ENCODE assay signal across 13 cellular contexts in genomic region chr9:93292288-93292615, GRCh38.
DNase-seq lines count a peak whose midpoint lies in the region; TF ChIP-seq lines count a peak whose summit lies in the region.
"Had no signal": no experiment of that assay in that cellular context is flagged by ENCODE, and none has a peak within 500 bp of the region (broad histone marks: within the 10 kb centered on the region; RNA-seq: fewer than 3 reads in every experiment).

No MANE protein-coding gene starts in this region.

- no peak overlapping the region for H2BK12ac ChIP-seq in neuronal stem cell (ENCODE audit: low read length)

- H2AK5ac ChIP-seq in neuronal stem cell (ENCODE audit: low read depth, low read length), result no peak overlapping the region

- POLR2A ChIA-PET in OCI-LY7 (lab: Charles Lee), result no interaction called here

- peaks cover 1% of the 10 kb centered on the region for H3K79me1 ChIP-seq in neuronal stem cell (ENCODE audit: low read depth, low read length)

- WGBS in neuronal stem cell (ENCODE audit: extremely low coverage in 2 of 2, insufficient read length in 2 of 2, insufficient replicate concordance in 1 of 2), 2 donors, result no CpG with 5 or more reads among the region's 10 CpGs
- 72 to 83% (median 77%) methylated on average over 10 of the region's 10 CpGs for WGBS in ovary, 3 donors

- H3K27me3 ChIP-seq in BLaER1 treated with 17β-estradiol and CSF1 and Interleukin-3, amounts not matched to agents 10 nM and 100 nM, result peaks cover 0 to 45% (median 0%) of the 10 kb centered on the region in 11 experiments; a peak in 7 of 22 replicates
- peaks cover 0 to 2% (median 0%) of the 10 kb centered on the region in 3 experiments for H3K27me3 ChIP-seq in neuronal stem cell (ENCODE audit: control insufficient read depth in 3 of 3, insufficient read depth in 3 of 3, low read depth in 1 of 3, low read length in 3 of 3)
- H3K27me3 ChIP-seq in ovary, result no peaks in the 10 kb centered on the region
- H3K27me3 ChIP-seq: BE2C had no signal

- CTCF ChIA-PET in OCI-LY7 (lab: Charles Lee; ENCODE audit: unreplicated experiment), result interaction anchor here (1.1 kb wide), 1 partner anchor 24 kb away, joined by 3 read pairs; no protein-coding TSS in a partner anchor

- in situ Hi-C loops in GM13976 (cut with MboI; ENCODE audit: low sequenced_read_pairs, unreplicated experiment), result no loop called here

- no peak overlapping the region for H3K27ac ChIP-seq in BLaER1 treated with 17β-estradiol and CSF1 and Interleukin-3, amounts not matched to agents 10 nM and 100 nM
- H3K27ac ChIP-seq in OCI-LY7 (ENCODE audit: low read depth, low read length, poor library complexity, severe bottlenecking) (peak overlapping the region; percentile 98), neuronal stem cell (replicated peaks; ENCODE audit: low read length) (no peak overlapping the region), ovary (no peak overlapping the region)
- H3K27ac ChIP-seq: KMS-11 had no signal

- no peak overlapping the region for H2BK120ac ChIP-seq in neuronal stem cell (ENCODE audit: low read depth, low read length)

- H3K14ac ChIP-seq in neuronal stem cell (ENCODE audit: low read length), result no peak overlapping the region

- no peaks in the 10 kb centered on the region for H3K36me3 ChIP-seq in BLaER1 treated with 17β-estradiol and CSF1 and Interleukin-3, amounts not matched to agents 10 nM and 100 nM
- H3K36me3 ChIP-seq in OCI-LY7 (ENCODE audit: insufficient read depth, low read length) (peaks cover 55% of the 10 kb centered on the region), neuronal stem cell (replicated peaks in 1 of 2; ENCODE audit: control insufficient read depth in 2 of 2, insufficient read depth in 2 of 2, low read length in 2 of 2) (no peaks in the 10 kb centered on the region), ovary (no peaks in the 10 kb centered on the region)
- H3K36me3 ChIP-seq: BE2C had no signal

- no peaks in the 10 kb centered on the region for H3K79me2 ChIP-seq in OCI-LY7 (ENCODE audit: insufficient read depth, low read depth, low read length)

- TF ChIP-seq POLR2A in ovary (IDR thresholded peaks at IDR 0.05), result no peak

- TF ChIP-seq EP300 in ovary (IDR thresholded peaks at IDR 0.05), result no peak

- H3K4me2 ChIP-seq in BLaER1 treated with 17β-estradiol and CSF1 and Interleukin-3, amounts not matched to agents 10 nM and 100 nM, result peak overlapping the region in 9 of 11 experiments; percentile 77 to 94 (median 85); a peak in 17 of 22 replicates
- H3K4me2 ChIP-seq in OCI-LY7 (ENCODE audit: low read length) (no peak overlapping the region), neuronal stem cell (ENCODE audit: insufficient read depth, low read length, poor library complexity, severe bottlenecking) (no peak overlapping the region)
- H3K4me2 ChIP-seq: KMS-11 had no signal

- H3K4me1 ChIP-seq in BLaER1 treated with 17β-estradiol and CSF1 and Interleukin-3, amounts not matched to agents 10 nM and 100 nM, result peaks cover 38 to 86% (median 80%) of the 10 kb centered on the region in 10 experiments
- H3K4me1 ChIP-seq in OCI-LY7 (ENCODE audit: insufficient read depth, low read length, poor library complexity, severe bottlenecking) (peaks cover 94% of the 10 kb centered on the region), neuronal stem cell (ENCODE audit: control insufficient read depth in 2 of 2, insufficient read depth in 1 of 2, low read depth in 1 of 2, low read length in 2 of 2) (peaks cover 4 to 7% of the 10 kb centered on the region in 2 donors), ovary (ENCODE audit: insufficient read depth) (no peaks in the 10 kb centered on the region)
- H3K4me1 ChIP-seq: BE2C had no signal

- no peak overlapping the region for H3K4ac ChIP-seq in neuronal stem cell (ENCODE audit: low read length)

- no peak overlapping the region for H3K4me3 ChIP-seq in BLaER1 treated with 17β-estradiol and CSF1 and Interleukin-3, amounts not matched to agents 10 nM and 100 nM
- no peak overlapping the region for H3K4me3 ChIP-seq in OCI-LY7 (ENCODE audit: low read depth, low read length, poor library complexity, severe bottlenecking)
- no peak overlapping the region for H3K4me3 ChIP-seq in neuronal stem cell (ENCODE audit: low read length in 2 of 2)
- no peak overlapping the region for H3K4me3 ChIP-seq in ovary

- BruUV-seq in OCI-LY7 (replicated peaks; lab: Mats Ljungman, UMichigan), result no TSS peak

- H3K18ac ChIP-seq in neuronal stem cell (ENCODE audit: low read length), result no peak overlapping the region

- H2AFZ ChIP-seq in OCI-LY7 (ENCODE audit: low read length), result no peak overlapping the region
- no peak overlapping the region for H2AFZ ChIP-seq in neuronal stem cell (ENCODE audit: low read length)

- H3K9me3 ChIP-seq in BLaER1 treated with 17β-estradiol and CSF1 and Interleukin-3, amounts not matched to agents 10 nM and 100 nM (replicated peaks in 1 of 11), result no peaks in the 10 kb centered on the region
- H3K9me3 ChIP-seq in OCI-LY7 (ENCODE audit: low read length), result no peaks in the 10 kb centered on the region
- H3K9me3 ChIP-seq in neuronal stem cell (replicated peaks in 1 of 2; ENCODE audit: control insufficient read depth in 2 of 2, insufficient read depth in 1 of 2, low read depth in 1 of 2, low read length in 2 of 2), result no peaks in the 10 kb centered on the region
- no peaks in the 10 kb centered on the region for H3K9me3 ChIP-seq in ovary
- H3K9me3 ChIP-seq: BE2C had no signal

- H3K9ac ChIP-seq in BLaER1 treated with 17β-estradiol and CSF1 and Interleukin-3, amounts not matched to agents 10 nM and 100 nM, result no peak overlapping the region
- peak overlapping the region; percentile 40 for H3K9ac ChIP-seq in neuronal stem cell (ENCODE audit: low read depth, low read length, poor library complexity)
- H3K9ac ChIP-seq: KMS-11 had no signal

- TF ChIP-seq CTCF in GM13976 (IDR thresholded peaks at IDR 0.05; ENCODE audit: borderline replicate concordance, control extremely low read depth, extremely low read depth, insufficient read depth, missing control alignments) (no peak), OCI-LY7 (conservative IDR thresholded peaks at IDR 0.05; ENCODE audit: low read length) (no peak), ovary (IDR thresholded peaks at IDR 0.05) (no peak)

- H4K8ac ChIP-seq in neuronal stem cell (ENCODE audit: low read depth, low read length), result no peak overlapping the region

- peak; percentile 24 for DNase-seq in GM13976 (ENCODE audit: low spot score)
- DNase-seq in OCI-LY7 (ENCODE audit: low spot score), result no peak
- DNase-seq in neuronal stem cell (ENCODE audit: low spot score), result no peak
- DNase-seq in cerebellar nuclear complex (lab: John Stamatoyannopoulos, UW), result no peak
- DNase-seq in activated CD4-positive, alpha-beta T cell treated with anti-CD3 and anti-CD28 coated beads, Interleukin-2, amount 50 U/mL, for 4 hours, result no peak
- no peak for DNase-seq in COLO668 (lab: John Stamatoyannopoulos, UW; ENCODE audit: unreplicated experiment)
- no peak for DNase-seq in ovary
- DNase-seq: BE2C; CD8-positive, alpha-beta memory T cell; DMS53; H9 had no signal

- peaks cover 0 to 20% (median 0%) of the 10 kb centered on the region in 11 experiments; a peak in 4 of 22 replicates for H4K20me1 ChIP-seq in BLaER1 treated with 17β-estradiol and CSF1 and Interleukin-3, amounts not matched to agents 10 nM and 100 nM
- H4K20me1 ChIP-seq in OCI-LY7 (ENCODE audit: insufficient read depth, low read length), result no peaks in the 10 kb centered on the region

- H4K91ac ChIP-seq in neuronal stem cell (ENCODE audit: low read depth, low read length, poor library complexity), result no peak overlapping the region

- intact Hi-C loops in OCI-LY7 (cut with micrococcal nuclease; ENCODE audit: unreplicated experiment) (no loop called here), ovary (cut with DNase I) (no loop called here)

- no peaks in the 10 kb centered on the region for H3K9me2 ChIP-seq in OCI-LY7 (ENCODE audit: insufficient read depth, low read length)

- H2BK5ac ChIP-seq in neuronal stem cell (ENCODE audit: low read length), result no peak overlapping the region

- H3K23ac ChIP-seq in neuronal stem cell (ENCODE audit: low read depth, low read length, poor library complexity), result no peak overlapping the region

- no peak overlapping the region for H2BK15ac ChIP-seq in neuronal stem cell (ENCODE audit: low read length)

Comparison
In these comparisons a context has a peak if more than half of its experiments do, and no peak if none do; other contexts are left out.
1. H3K4me2 ChIP-seq: peak in BLaER1 treated with 17β-estradiol and CSF1 and Interleukin-3, amounts not matched to agents 10 nM and 100 nM (9 of 11); none in OCI-LY7 (single experiment) and neuronal stem cell (single experiment).